ENCODE assay signal across 8 cellular contexts in genomic region chrX:18377802-18378201, GRCh38. TPM values are rescaled to one million over a fixed set of nuclear protein-coding genes. Genes with fewer than 3 reads are reported as not detected.
DNase-seq lines count a peak whose midpoint lies in the region; ATAC-seq and TF ChIP-seq lines count a peak whose summit lies in the region.

No MANE protein-coding gene starts in this region.

- TF ChIP-seq CTCF in GM23338 (conservative IDR thresholded peaks at IDR 0.05; ENCODE audit: low read depth in 2 of 2) = peak; percentile 63 to 79
- peak; percentile 13 to 47 for TF ChIP-seq CTCF in brain (conservative IDR thresholded peaks at IDR 0.05)

- DNase-seq in COLO668 (lab: John Stamatoyannopoulos, UW; ENCODE audit: unreplicated experiment) (peak; percentile 27), GM23338 (ENCODE audit: low spot score) (peak; percentile 72), NT2/D1 (ENCODE audit: low read depth, low spot score) (peak; percentile 25), myocyte (ENCODE audit: low read depth) (peak; percentile 37), middle frontal gyrus (ENCODE audit: extremely low spot score, low spot score) (no peak), cortex of kidney (lab: John Stamatoyannopoulos, UW) (no peak)
- no peak for DNase-seq in effector CD8-positive, alpha-beta T cell (lab: John Stamatoyannopoulos, UW)

- no peaks in the 10 kb centered on the region for H3K9me2 ChIP-seq in GM23338 (ENCODE audit: insufficient read depth)

- H3K36me3 ChIP-seq in GM23338 (ENCODE audit: insufficient read depth) (no peaks in the 10 kb centered on the region), NT2/D1 (ENCODE audit: insufficient read depth, insufficient read length, low read length) (no peaks in the 10 kb centered on the region)

- no peak overlapping the region for H3K27ac ChIP-seq in GM23338 (ENCODE audit: low read depth)

- H3K27ac Mint-ChIP-seq in GM23338 = no peak overlapping the region
- H3K27ac Mint-ChIP-seq in brain = no peak overlapping the region

- no peak overlapping the region for H2AFZ ChIP-seq in GM23338

- H3K9me3 Mint-ChIP-seq in GM23338 (no peaks in the 10 kb centered on the region; the same call in 2 of the 3 replicates), brain (peaks cover 0 to 9% (median 3%) of the 10 kb centered on the region in 5 experiments)

- peak; percentile 87 for ATAC-seq in GM23338

- H3K9me3 ChIP-seq in NT2/D1 (ENCODE audit: insufficient read depth, low read length) = no peaks in the 10 kb centered on the region

- no peaks in the 10 kb centered on the region for H3K4me1 ChIP-seq in GM23338 (ENCODE audit: insufficient read depth)
- no peaks in the 10 kb centered on the region for H3K4me1 ChIP-seq in NT2/D1 (ENCODE audit: insufficient read depth, insufficient read length)

- H3K27me3 ChIP-seq in GM23338 (ENCODE audit: insufficient read depth) (no peaks in the 10 kb centered on the region), NT2/D1 (ENCODE audit: insufficient read depth, insufficient read length) (no peaks in the 10 kb centered on the region)

- H3K36me3 Mint-ChIP-seq in GM23338 (ENCODE audit: low read depth) (no peaks in the 10 kb centered on the region), brain (no peaks in the 10 kb centered on the region)

- H3K4me3 Mint-ChIP-seq in GM23338 (no peak overlapping the region), brain (peak overlapping the region in 1 of 5 experiments; percentile 16)

- H3K4me3 ChIP-seq in GM23338 (no peak overlapping the region), NT2/D1 (ENCODE audit: insufficient read length, low read depth) (no peak overlapping the region)

- no peaks in the 10 kb centered on the region for H3K79me2 ChIP-seq in GM23338 (replicated peaks; ENCODE audit: insufficient read depth)

- H3K4me2 ChIP-seq in GM23338 = no peak overlapping the region

- no peaks in the 10 kb centered on the region for H3K4me1 Mint-ChIP-seq in GM23338
- H3K4me1 Mint-ChIP-seq in brain = no peaks in the 10 kb centered on the region

- H4K20me1 ChIP-seq in GM23338 (replicated peaks; ENCODE audit: insufficient read depth) = no peaks in the 10 kb centered on the region

- peaks cover 3% of the 10 kb centered on the region for H3K27me3 Mint-ChIP-seq in GM23338 (ENCODE audit: insufficient read depth, low read depth, poor library complexity)
- no peaks in the 10 kb centered on the region for H3K27me3 Mint-ChIP-seq in brain

- H3K9ac ChIP-seq in NT2/D1 (ENCODE audit: insufficient read length, low read depth) = no peak overlapping the region

- no peaks in the 10 kb centered on the region for H3F3A ChIP-seq in GM23338 (replicated peaks; ENCODE audit: low read depth)

TF ChIP-seq in GM23338, 12 proteins besides CTCF, POLR2A, EP300 and RAD21 (continues in another document):
- no peak for TF ChIP-seq CREB1 (CRISPR knock-in tag; IDR thresholded peaks at IDR 0.05; ENCODE audit: low read depth)
- no peak for TF ChIP-seq EZH2phosphoT487 (IDR thresholded peaks at IDR 0.05; ENCODE audit: unreplicated experiment)
- TF ChIP-seq, protein P1, sequence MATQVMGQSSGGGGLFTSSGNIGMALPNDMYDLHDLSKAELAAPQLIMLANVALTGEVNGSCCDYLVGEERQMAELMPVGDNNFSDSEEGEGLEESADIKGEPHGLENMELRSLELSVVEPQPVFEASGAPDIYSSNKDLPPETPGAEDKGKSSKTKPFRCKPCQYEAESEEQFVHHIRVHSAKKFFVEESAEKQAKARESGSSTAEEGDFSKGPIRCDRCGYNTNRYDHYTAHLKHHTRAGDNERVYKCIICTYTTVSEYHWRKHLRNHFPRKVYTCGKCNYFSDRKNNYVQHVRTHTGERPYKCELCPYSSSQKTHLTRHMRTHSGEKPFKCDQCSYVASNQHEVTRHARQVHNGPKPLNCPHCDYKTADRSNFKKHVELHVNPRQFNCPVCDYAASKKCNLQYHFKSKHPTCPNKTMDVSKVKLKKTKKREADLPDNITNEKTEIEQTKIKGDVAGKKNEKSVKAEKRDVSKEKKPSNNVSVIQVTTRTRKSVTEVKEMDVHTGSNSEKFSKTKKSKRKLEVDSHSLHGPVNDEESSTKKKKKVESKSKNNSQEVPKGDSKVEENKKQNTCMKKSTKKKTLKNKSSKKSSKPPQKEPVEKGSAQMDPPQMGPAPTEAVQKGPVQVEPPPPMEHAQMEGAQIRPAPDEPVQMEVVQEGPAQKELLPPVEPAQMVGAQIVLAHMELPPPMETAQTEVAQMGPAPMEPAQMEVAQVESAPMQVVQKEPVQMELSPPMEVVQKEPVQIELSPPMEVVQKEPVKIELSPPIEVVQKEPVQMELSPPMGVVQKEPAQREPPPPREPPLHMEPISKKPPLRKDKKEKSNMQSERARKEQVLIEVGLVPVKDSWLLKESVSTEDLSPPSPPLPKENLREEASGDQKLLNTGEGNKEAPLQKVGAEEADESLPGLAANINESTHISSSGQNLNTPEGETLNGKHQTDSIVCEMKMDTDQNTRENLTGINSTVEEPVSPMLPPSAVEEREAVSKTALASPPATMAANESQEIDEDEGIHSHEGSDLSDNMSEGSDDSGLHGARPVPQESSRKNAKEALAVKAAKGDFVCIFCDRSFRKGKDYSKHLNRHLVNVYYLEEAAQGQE (IDR thresholded peaks at IDR 0.05; ENCODE audit: unreplicated experiment) = no peak
- no peak for TF ChIP-seq ZNF331 (CRISPR knock-in tag; IDR thresholded peaks at IDR 0.05; ENCODE audit: low read depth)
- TF ChIP-seq POLR2AphosphoS5 (IDR thresholded peaks at IDR 0.05; ENCODE audit: low read depth) = no peak
- TF ChIP-seq STAT1 (IDR thresholded peaks at IDR 0.05; ENCODE audit: unreplicated experiment) = no peak
- TF ChIP-seq NANOG (IDR thresholded peaks at IDR 0.05; ENCODE audit: borderline replicate concordance) = no peak
- no peak for TF ChIP-seq ETS1 (IDR thresholded peaks at IDR 0.05)
- TF ChIP-seq EZH2 (IDR thresholded peaks at IDR 0.05; ENCODE audit: low read depth, unreplicated experiment) = no peak
- no peak for TF ChIP-seq ZNF114 (CRISPR knock-in tag; IDR thresholded peaks at IDR 0.05)

RNA-seq across cellular contexts. Expression of gene SCML2, which starts 23.3 kb away (rescaled TPM):
- total RNA-seq in GM23338 (2014; rRNA removed; shearing (Covaris generic)) = 21.5 and 26.2 TPM in 2 replicates
- 18.1 and 20.3 TPM in 2 replicates for polyA plus RNA-seq in GM23338 (2016; fragmentation: Nextera tagmentation; extraction: Ambion mirVana)
- polyA plus RNA-seq in brain (ENCODE audit: insufficient read depth, low read depth, low replicate concordance) = 3.9 TPM
- total RNA-seq in myocyte = 1.3 and 1.4 TPM in 2 replicates
- polyA plus RNA-seq in myocyte (2012) = 0.79 TPM

RNA-seq across cellular contexts. Expression of gene CDKL5, which starts 47.6 kb away (rescaled TPM):
- total RNA-seq in GM23338 (2014; rRNA removed; shearing (Covaris generic)) = 13.7 and 14.1 TPM in 2 replicates
- polyA plus RNA-seq in GM23338 (2016; fragmentation: Nextera tagmentation; extraction: Ambion mirVana) (6.2 and 7.5 TPM in 2 replicates), brain (ENCODE audit: insufficient read depth, low read depth, low replicate concordance) (2.4 TPM)
- 4.9 and 5.0 TPM in 2 replicates for total RNA-seq in myocyte
- polyA plus RNA-seq in myocyte (2012) = 1.3 TPM

Comparison
In these comparisons a context has a peak if more than half of its experiments do, and no peak if none do; other contexts are left out.
1. DNase-seq: peak in COLO668 (single experiment), GM23338 (single experiment), NT2/D1 (single experiment) and myocyte (single experiment); none in effector CD8-positive, alpha-beta T cell (single experiment), middle frontal gyrus (single experiment) and cortex of kidney (single experiment).